20 cellular contexts compared by ENCODE assay signal in the genomic region with DNA sequence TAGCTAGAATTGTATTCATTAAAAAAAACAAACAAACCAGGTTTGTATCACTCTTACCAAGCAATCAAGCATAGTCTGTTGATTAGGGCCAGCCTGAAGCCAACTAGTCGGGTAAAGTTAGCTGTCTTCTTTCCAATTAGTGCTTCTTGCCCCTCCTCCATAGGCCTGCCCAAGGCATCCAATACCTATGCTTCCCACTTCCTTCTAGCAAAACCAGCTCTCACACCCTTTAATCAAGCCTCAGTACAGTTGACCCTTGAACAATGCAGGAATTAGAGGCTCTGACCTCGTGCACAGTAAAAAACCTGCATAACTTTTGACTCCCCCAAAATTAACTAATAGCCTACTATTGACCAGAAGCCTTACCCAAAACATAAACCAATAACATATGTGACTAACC.
A peak's percentile ranks its signal among the peaks of the same experiment; 100 is the strongest.
DNase-seq lines count a peak whose midpoint lies in the region; ATAC-seq, FAIRE-seq and TF ChIP-seq lines count a peak whose summit lies in the region.
"Had no signal": no experiment of that assay in that cellular context is flagged by ENCODE, and none has a peak within 500 bp of the region (broad histone marks: within the 10 kb centered on the region; RNA-seq: fewer than 3 reads in every experiment).

No MANE protein-coding gene starts in this region.

- peak; percentile 85 for ATAC-seq in left colon
- no peak for ATAC-seq in HG02884 (IDR thresholded peaks at IDR 0.05; ENCODE audit: unreplicated experiment)
- ATAC-seq: A549; CD8-positive, alpha-beta T cell had no signal

- H3F3A ChIP-seq in neural progenitor cell (ENCODE audit: low read depth): no peaks in the 10 kb centered on the region

- H3K4me2 ChIP-seq in neural progenitor cell: no peak overlapping the region
- H3K4me2 ChIP-seq: A549; BLaER1 treated with 17β-estradiol and CSF1 and Interleukin-3, amounts not matched to agents 10 nM and 100 nM had no signal

- no peaks in the 10 kb centered on the region for H4K20me1 ChIP-seq in neural progenitor cell (ENCODE audit: low read depth)
- H4K20me1 ChIP-seq: BLaER1 treated with 17β-estradiol and CSF1 and Interleukin-3, amounts not matched to agents 10 nM and 100 nM had no signal

- H3K27me3 Mint-ChIP-seq in neural progenitor cell (ENCODE audit: insufficient read depth, low read depth): peaks cover 7% of the 10 kb centered on the region
- H3K27me3 Mint-ChIP-seq: CD4-positive, alpha-beta T cell had no signal

- WGBS in small intestine, 3 donors: 15 to 60% (median 21%) methylated on average over 2 of the region's 2 CpGs

- intact Hi-C loops in left colon (cut with DNase I, micrococcal nuclease): no loop called here

- TF ChIP-seq CTCF in neural progenitor cell (IDR thresholded peaks at IDR 0.05): no peak

- H3K4me3 ChIP-seq in small intestine (ENCODE audit: low read depth in 1 of 2, low read length in 2 of 2) (no peak overlapping the region), neural progenitor cell (no peak overlapping the region)
- H3K4me3 ChIP-seq: A549; BLaER1 treated with 17β-estradiol and CSF1 and Interleukin-3, amounts not matched to agents 10 nM and 100 nM had no signal

- no peaks in the 10 kb centered on the region for H3K36me3 Mint-ChIP-seq in neural progenitor cell
- H3K36me3 Mint-ChIP-seq: CD8-positive, alpha-beta T cell had no signal

- H3K79me2 ChIP-seq in neural progenitor cell (ENCODE audit: low read depth): no peaks in the 10 kb centered on the region

- FAIRE-seq in small intestine (lab: Jason Lieb, UNC): no peak
- FAIRE-seq: A549, D721Med, GM12891, GM19239 had no signal

- H2AFZ ChIP-seq in neural progenitor cell (replicated peaks): no peak overlapping the region

- no peak overlapping the region for H3K4me3 Mint-ChIP-seq in neural progenitor cell
- H3K4me3 Mint-ChIP-seq: B cell; CD4-positive, alpha-beta T cell; CD8-positive, alpha-beta T cell had no signal

- no peak overlapping the region for H3K9ac ChIP-seq in neural progenitor cell
- H3K9ac ChIP-seq: BLaER1 treated with 17β-estradiol and CSF1 and Interleukin-3, amounts not matched to agents 10 nM and 100 nM had no signal

- H3K9me3 Mint-ChIP-seq in neural progenitor cell: no peaks in the 10 kb centered on the region
- H3K9me3 Mint-ChIP-seq: CD4-positive, alpha-beta T cell; CD8-positive, alpha-beta T cell had no signal

- H3K36me3 ChIP-seq in small intestine (ENCODE audit: control insufficient read depth in 2 of 2, insufficient read depth in 2 of 2, low read length in 2 of 2) (no peaks in the 10 kb centered on the region), neural progenitor cell (no peaks in the 10 kb centered on the region)
- H3K36me3 ChIP-seq: BLaER1 treated with 17β-estradiol and CSF1 and Interleukin-3, amounts not matched to agents 10 nM and 100 nM had no signal

- H3K9me3 ChIP-seq in small intestine (ENCODE audit: control insufficient read depth, low read depth): no peaks in the 10 kb centered on the region
- no peaks in the 10 kb centered on the region for H3K9me3 ChIP-seq in neural progenitor cell (ENCODE audit: low read depth)
- H3K9me3 ChIP-seq: A549, Caco-2 had no signal

- H3K4me1 Mint-ChIP-seq in neural progenitor cell: no peaks in the 10 kb centered on the region
- H3K4me1 Mint-ChIP-seq: B cell had no signal

- H3K27ac ChIP-seq in small intestine (ENCODE audit: low read depth in 1 of 2, low read length in 1 of 2) (no peak overlapping the region), neural progenitor cell (no peak overlapping the region)
- H3K27ac ChIP-seq: 22Rv1; A549; BLaER1 treated with 17β-estradiol and CSF1 and Interleukin-3, amounts not matched to agents 10 nM and 100 nM; C4-2B had no signal

- DNase-seq in ELF-1 (ENCODE audit: low read depth, low spot score): peak; percentile 10
- DNase-seq in left colon: no peak
- DNase-seq in small intestine: peak; percentile 57
- no peak for DNase-seq in neural progenitor cell (ENCODE audit: low spot score)
- DNase-seq: AML-193; Caco-2; Calu3; CD4-positive, alpha-beta T cell; CD8-positive, alpha-beta T cell; DMS79 treated with DMSO at 0.1 percent for 48 hours; GDM1 had no signal

- H3K27me3 ChIP-seq in small intestine (ENCODE audit: control insufficient read depth in 2 of 2, insufficient read depth in 2 of 2, low read length in 2 of 2) (no peaks in the 10 kb centered on the region), neural progenitor cell (no peaks in the 10 kb centered on the region)
- H3K27me3 ChIP-seq: BLaER1 treated with 17β-estradiol and CSF1 and Interleukin-3, amounts not matched to agents 10 nM and 100 nM had no signal

- H3K4me1 ChIP-seq in small intestine (ENCODE audit: control insufficient read depth in 2 of 2, insufficient read depth in 1 of 2, low read depth in 1 of 2, low read length in 1 of 2) (no peaks in the 10 kb centered on the region), neural progenitor cell (peaks cover 2% of the 10 kb centered on the region)
- H3K4me1 ChIP-seq: A549; BLaER1 treated with 17β-estradiol and CSF1 and Interleukin-3, amounts not matched to agents 10 nM and 100 nM; Caco-2 had no signal

- H3K27ac Mint-ChIP-seq in neural progenitor cell: no peak overlapping the region
- H3K27ac Mint-ChIP-seq: B cell; CD4-positive, alpha-beta T cell; CD8-positive, alpha-beta T cell had no signal

Comparison
In these comparisons a context has a peak if more than half of its experiments do, and no peak if none do; other contexts are left out.
1. DNase-seq: peak in ELF-1 (single experiment) and small intestine (single experiment); none in left colon (0 of 2) and neural progenitor cell (single experiment).